In the genomic region with DNA sequence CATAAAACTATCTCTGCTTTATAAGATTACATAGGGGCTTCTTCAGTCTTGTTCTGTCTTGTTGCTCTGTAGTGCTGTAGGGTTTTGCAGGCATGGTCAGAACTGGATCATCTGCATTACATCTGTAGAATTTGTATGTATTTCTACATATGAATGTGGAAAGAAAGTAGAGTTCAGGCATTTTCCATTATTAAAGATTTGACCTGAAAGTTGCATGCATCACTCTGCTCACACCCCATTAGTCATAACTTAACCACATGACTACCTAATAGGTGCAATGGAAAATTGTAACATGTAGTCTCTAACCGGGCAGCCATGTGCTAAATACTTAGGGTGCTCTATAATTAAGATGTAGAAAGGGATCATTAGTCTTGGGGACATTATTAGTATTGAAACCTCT, we compare ENCODE assay signal across 24 cellular contexts.
"Had no signal": no experiment of that assay in that cellular context is flagged by ENCODE, and none has a peak within 500 bp of the region (broad histone marks: within the 10 kb centered on the region; RNA-seq: fewer than 3 reads in every experiment).

No MANE protein-coding gene starts in this region.

- H3K27me3 Mint-ChIP-seq: brain; naive thymus-derived CD8-positive, alpha-beta T cell had no signal

- H3K9me3 Mint-ChIP-seq: activated naive CD4-positive, alpha-beta T cell treated with anti-CD3 and anti-CD28 coated beads for 36 hours; brain; neural progenitor cell; T-helper 2 cell treated with Interferon-gamma antibody and Interleukin-4, amounts not matched to agents 5 μg/mL and 100 μg/mL, for 36 hours had no signal

- H3K27me3 ChIP-seq: esophagus muscularis mucosa, gastrocnemius medialis, neural progenitor cell, spleen, thyroid gland, upper lobe of right lung had no signal

- DNase-seq: activated CD8-positive, alpha-beta memory T cell treated with anti-CD3 and anti-CD28 coated beads, Interleukin-2, amount 50 U/mL, for 48 hours; activated effector memory CD4-positive, alpha-beta T cell treated with Interleukin-2 at 50 U/mL for 16 hours; activated naive CD4-positive, alpha-beta T cell treated with anti-CD3 and anti-CD28 coated beads for 36 hours; activated T-cell treated with anti-CD3 and anti-CD28 coated beads, Interleukin-2, amount 50 U/mL, for 48 hours; caudate nucleus; dermis blood vessel endothelial cell; effector CD8-positive, alpha-beta T cell; gastrocnemius medialis; hippocampal formation; kidney glomerular epithelial cell; left ventricle myocardium inferior; naive thymus-derived CD8-positive, alpha-beta T cell; spleen; stimulated activated CD4-positive, alpha-beta T cell treated with anti-CD3 and anti-CD28 coated beads, Interleukin-4, amount 100 ng/mL, for 1 hour; stimulated activated naive CD4-positive, alpha-beta T cell treated with Interleukin-2 at 50 U/mL for 16 hours; substantia nigra; thyroid gland; upper lobe of right lung; WERI-Rb-1 had no signal

- H3K9me3 ChIP-seq: esophagus muscularis mucosa, gastrocnemius medialis, left ventricle myocardium inferior, spleen, thyroid gland, upper lobe of right lung had no signal

- H3K4me1 ChIP-seq: esophagus muscularis mucosa, gastrocnemius medialis, left ventricle myocardium inferior, spleen, thyroid gland, upper lobe of right lung had no signal

- H3K4me3 ChIP-seq: esophagus muscularis mucosa, gastrocnemius medialis, left ventricle myocardium inferior, neural progenitor cell, spleen, thyroid gland, upper lobe of right lung had no signal

- H3K4me1 Mint-ChIP-seq: brain had no signal

- H3K4me3 Mint-ChIP-seq: activated naive CD4-positive, alpha-beta T cell treated with anti-CD3 and anti-CD28 coated beads for 36 hours; brain; mesothelial cell of epicardium; naive thymus-derived CD8-positive, alpha-beta T cell; neural progenitor cell; T-helper 2 cell treated with Interferon-gamma antibody and Interleukin-4, amounts not matched to agents 5 μg/mL and 100 μg/mL, for 36 hours had no signal

- H3K27ac ChIP-seq: esophagus muscularis mucosa, gastrocnemius medialis, left ventricle myocardium inferior, neural progenitor cell, spleen, thyroid gland, upper lobe of right lung, WERI-Rb-1 had no signal

- H3K27ac Mint-ChIP-seq: activated naive CD4-positive, alpha-beta T cell treated with anti-CD3 and anti-CD28 coated beads for 36 hours; brain; mesothelial cell of epicardium; naive thymus-derived CD8-positive, alpha-beta T cell; neural progenitor cell; T-helper 2 cell treated with Interferon-gamma antibody and Interleukin-4, amounts not matched to agents 5 μg/mL and 100 μg/mL, for 36 hours had no signal

- H3K36me3 Mint-ChIP-seq: brain, mesothelial cell of epicardium, neural progenitor cell had no signal

- ATAC-seq: gastrocnemius medialis; naive thymus-derived CD8-positive, alpha-beta T cell; upper lobe of right lung had no signal

- H3K36me3 ChIP-seq: esophagus muscularis mucosa, gastrocnemius medialis, left ventricle myocardium inferior, neural progenitor cell, spleen, thyroid gland, upper lobe of right lung, WERI-Rb-1 had no signal
